In genomic region chr10:97128851-97129186, GRCh38 we compare ENCODE assay signal across 18 cellular contexts. TPM values are rescaled to one million over a fixed set of nuclear protein-coding genes. Genes with fewer than 3 reads are reported as not detected.
"Had no signal": no experiment of that assay in that cellular context is flagged by ENCODE, and none has a peak within 500 bp of the region (broad histone marks: within the 10 kb centered on the region; RNA-seq: fewer than 3 reads in every experiment).

No MANE protein-coding gene starts in this region.

- H3K27me3 Mint-ChIP-seq: natural killer cell treated with Interleukin-12 subunit alpha and Interleukin-12 subunit beta and Interleukin-15 and Interleukin-18, amount 100 ng/mL, for 72 hours had no signal

- DNase-seq: erythroblast; foreskin keratinocyte; immature natural killer cell; left cardiac atrium; left ventricle myocardium superior; mesenchymal stem cell; small intestine; stimulated activated CD4-positive, alpha-beta T cell treated with anti-CD3 and anti-CD28 coated beads, Interleukin-12 subunit alpha, Interleukin-12 subunit beta, amount 100 ng/mL, for 4 hours; stimulated activated CD4-positive, alpha-beta T cell treated with anti-CD3 and anti-CD28 coated beads, Interleukin-2, amount 100 ng/mL, for 48 hours; stimulated activated naive CD4-positive, alpha-beta T cell treated with Interleukin-2 at 50 U/mL for 16 hours; thyroid gland; upper lobe of left lung; uterus had no signal

- H3K9me3 Mint-ChIP-seq: dendritic cell treated with granulocyte-macrophage colony-stimulating factor and Interleukin-4, amounts not matched to agents 40 ng/mL and 50 ng/mL, for 4 days; immature natural killer cell; natural killer cell treated with Interleukin-12 subunit alpha and Interleukin-12 subunit beta and Interleukin-15 and Interleukin-18, amount 100 ng/mL, for 72 hours had no signal

- H3K4me1 Mint-ChIP-seq: immature natural killer cell had no signal

- H3K4me3 Mint-ChIP-seq: dendritic cell treated with granulocyte-macrophage colony-stimulating factor and Interleukin-4, amounts not matched to agents 40 ng/mL and 50 ng/mL, for 4 days; immature natural killer cell; natural killer cell treated with Interleukin-12 subunit alpha and Interleukin-12 subunit beta and Interleukin-15 and Interleukin-18, amount 100 ng/mL, for 72 hours had no signal

- H3K9me3 ChIP-seq: neutrophil, thyroid gland, upper lobe of left lung, uterus had no signal

- H3K4me3 ChIP-seq: lung, thyroid gland, upper lobe of left lung, uterus had no signal

- H3K27ac ChIP-seq: foreskin keratinocyte, neutrophil, thyroid gland, upper lobe of left lung, uterus had no signal

- H3K27me3 ChIP-seq: foreskin keratinocyte, thyroid gland, upper lobe of left lung, uterus had no signal

- H3K36me3 Mint-ChIP-seq: immature natural killer cell; natural killer cell treated with Interleukin-12 subunit alpha and Interleukin-12 subunit beta and Interleukin-15 and Interleukin-18, amount 100 ng/mL, for 72 hours had no signal

- H3K27ac Mint-ChIP-seq: dendritic cell treated with granulocyte-macrophage colony-stimulating factor and Interleukin-4, amounts not matched to agents 40 ng/mL and 50 ng/mL, for 4 days; immature natural killer cell; natural killer cell treated with Interleukin-12 subunit alpha and Interleukin-12 subunit beta and Interleukin-15 and Interleukin-18, amount 100 ng/mL, for 72 hours had no signal

- H3K4me1 ChIP-seq: foreskin keratinocyte, thyroid gland, uterus had no signal

- ATAC-seq: foreskin keratinocyte; left cardiac atrium; left ventricle myocardium superior; natural killer cell treated with Interleukin-12 subunit alpha and Interleukin-12 subunit beta and Interleukin-15 and Interleukin-18, amount 100 ng/mL, for 72 hours had no signal

- H3K36me3 ChIP-seq: neutrophil, thyroid gland, upper lobe of left lung, uterus had no signal

RNA-seq across cellular contexts. Expression of gene SLIT1, which starts 56.9 kb away (rescaled TPM):
- total RNA-seq: foreskin keratinocyte, osteoblast had no signal
